In genomic region chr19:39970674-39971379, GRCh38 we compare ENCODE assay signal across 8 cellular contexts. TPM values are rescaled to one million over a fixed set of nuclear protein-coding genes. Genes with fewer than 3 reads are reported as not detected.
DNase-seq lines count a peak whose midpoint lies in the region; ATAC-seq and TF ChIP-seq lines count a peak whose summit lies in the region.

Gene PSMC4, plus strand, starts transcription at chr19:39971165. Its CDS starts 38 bp downstream, at chr19:39971203.

- TF ChIP-seq EP300 in Ishikawa (IDR thresholded peaks at IDR 0.05; ENCODE audit: borderline replicate concordance): no peak

- H3K4me2 ChIP-seq in PC-3 (ENCODE audit: low read length): peak within 1 kb of the TSS; percentile 97

- TF ChIP-seq RAD21 in Ishikawa (IDR thresholded peaks at IDR 0.05; ENCODE audit: low read depth): peak; percentile 49

- H3K36me3 ChIP-seq in PC-3 (ENCODE audit: low read depth, low read length): peaks cover 30% of the 10 kb centered on the region
- H3K36me3 ChIP-seq in mucosa of rectum (ENCODE audit: control insufficient read depth in 2 of 2, insufficient read depth in 2 of 2, low read length in 2 of 2): peaks cover 20 to 26% of the 10 kb centered on the region in 2 donors

- POLR2A ChIA-PET in PC-3 (lab: Charles Lee; ENCODE audit: unreplicated experiment): interaction anchor here (0.5 to 1.0 kb wide), 7 partner anchors 40 to 1261 kb away, joined by 3 to 4 read pairs (median 3); partner anchors contain the start of gene ZNF780A

- H3K27ac ChIP-seq in PC-3 (ENCODE audit: low read length): peak within 1 kb of the TSS; percentile 65
- H3K27ac ChIP-seq in mucosa of rectum (ENCODE audit: low read depth in 2 of 2, low read length in 2 of 2): peak within 1 kb of the TSS; percentile 92 to 93

- peak; percentile 99 for DNase-seq in DMS153 (lab: John Stamatoyannopoulos, UW)
- DNase-seq in PC-3: peak; percentile 97
- peak; percentile 99 for DNase-seq in activated T-cell treated with anti-CD3 and anti-CD28 coated beads, Interleukin-2, amount 50 U/mL, for 1 hour
- DNase-seq in epithelial cell of proximal tubule (ENCODE audit: low read depth): peak; percentile 94
- peak; percentile 97 to 98 for DNase-seq in stimulated activated CD8-positive, alpha-beta memory T cell treated with anti-CD3 and anti-CD28 coated beads, Interleukin-7, amount 100 ng/mL, for 1 hour (ENCODE audit: low read depth in 2 of 2)

- CTCF ChIA-PET in PC-3 (lab: Charles Lee): interaction anchor here (0.5 to 1.5 kb wide), 8 partner anchors 47 to 1431 kb away, joined by 3 to 11 read pairs (median 3); partner anchors contain the start of gene DYRK1B

- H3K9me2 ChIP-seq in PC-3 (replicated peaks; ENCODE audit: low read length): no peaks in the 10 kb centered on the region

- H3F3A ChIP-seq in PC-3 (ENCODE audit: low read length, unreplicated experiment): no peaks in the 10 kb centered on the region

- H2AFZ ChIP-seq in PC-3 (ENCODE audit: low read length): peak within 1 kb of the TSS; percentile 75

- ATAC-seq in GM21529 (IDR thresholded peaks at IDR 0.05; ENCODE audit: unreplicated experiment) (peak; percentile 93), PC-3 (peak; percentile 99)

- H3K4me3 ChIP-seq in PC-3 (ENCODE audit: low read length) (peak within 1 kb of the TSS; percentile 88), epithelial cell of proximal tubule (ENCODE audit: low read depth, low read length) (peak within 1 kb of the TSS; percentile 83), mucosa of rectum (ENCODE audit: low read length in 2 of 2) (peak within 1 kb of the TSS; percentile 91 to 92)

- H3K4me1 ChIP-seq in PC-3 (ENCODE audit: insufficient read depth, low read length): peaks cover 9% of the 10 kb centered on the region; the same call in 1 of the 2 replicates
- peaks cover 0 to 21% of the 10 kb centered on the region in 2 donors for H3K4me1 ChIP-seq in mucosa of rectum (ENCODE audit: control insufficient read depth in 2 of 2, insufficient read depth in 2 of 2, low read length in 2 of 2)

- H3K9ac ChIP-seq in PC-3 (ENCODE audit: low read length) (peak within 1 kb of the TSS; percentile 97), mucosa of rectum (ENCODE audit: low read depth in 1 of 2, low read length in 2 of 2) (peak within 1 kb of the TSS; percentile 96 to 98)

- no peaks in the 10 kb centered on the region for H3K9me3 ChIP-seq in PC-3 (ENCODE audit: low read length)
- H3K9me3 ChIP-seq in mucosa of rectum (ENCODE audit: control insufficient read depth in 2 of 2, low read length in 2 of 2): no peaks in the 10 kb centered on the region

- intact Hi-C loops in PC-3 (cut with micrococcal nuclease): loop anchor here (2.0 to 10.0 kb wide), 2 partner anchors 66 to 86 kb away; partner anchors contain the start of gene ZNF780B

- peaks cover 40% of the 10 kb centered on the region for H3K79me2 ChIP-seq in PC-3 (ENCODE audit: low read length)

- H3K27me3 ChIP-seq in PC-3 (ENCODE audit: low read length) (no peaks in the 10 kb centered on the region), mucosa of rectum (ENCODE audit: control insufficient read depth in 2 of 2, insufficient read depth in 2 of 2, low read length in 2 of 2) (no peaks in the 10 kb centered on the region)

- H4K20me1 ChIP-seq in PC-3 (ENCODE audit: low read length): no peaks in the 10 kb centered on the region

- TF ChIP-seq CTCF in PC-3 (conservative IDR thresholded peaks at IDR 0.05; ENCODE audit: low read depth, low read length) (peak; percentile 66), epithelial cell of proximal tubule (conservative IDR thresholded peaks at IDR 0.05; ENCODE audit: low read depth, low read length) (peak; percentile 79)

- no TSS peak for BruUV-seq in PC-3 (replicated peaks; lab: Mats Ljungman, UMichigan)

TF ChIP-seq in Ishikawa, 13 proteins besides CTCF, POLR2A, EP300 and RAD21:
- TF ChIP-seq MAX (IDR thresholded peaks at IDR 0.05) (peak; percentile 97), EGR1 (IDR thresholded peaks at IDR 0.05) (peak; percentile 65), TCF12 (IDR thresholded peaks at IDR 0.05; ENCODE audit: low read depth) (no peak), NFIC (IDR thresholded peaks at IDR 0.05) (0 out of 2 replicates have a peak, but pooled peaks have one; percentile 40), CREB1 (IDR thresholded peaks at IDR 0.05; ENCODE audit: low read depth) (peak; percentile 89), YY1 (IDR thresholded peaks at IDR 0.05; ENCODE audit: low read depth) (peak; percentile 83), ZBTB7A (IDR thresholded peaks at IDR 0.05; ENCODE audit: low read depth) (0 out of 2 replicates have a peak, but pooled peaks have one; percentile 45), USF1 (IDR thresholded peaks at IDR 0.05) (peak; percentile 54), CEBPB (IDR thresholded peaks at IDR 0.05) (no peak), TAF1 (IDR thresholded peaks at IDR 0.05; ENCODE audit: low read depth) (peak; percentile 89), TEAD4 (IDR thresholded peaks at IDR 0.05) (peak; percentile 23; the same call in 1 of the 2 replicates), FOXM1 (IDR thresholded peaks at IDR 0.05; ENCODE audit: borderline replicate concordance, low read depth) (no peak)
- TF ChIP-seq, protein P1, sequence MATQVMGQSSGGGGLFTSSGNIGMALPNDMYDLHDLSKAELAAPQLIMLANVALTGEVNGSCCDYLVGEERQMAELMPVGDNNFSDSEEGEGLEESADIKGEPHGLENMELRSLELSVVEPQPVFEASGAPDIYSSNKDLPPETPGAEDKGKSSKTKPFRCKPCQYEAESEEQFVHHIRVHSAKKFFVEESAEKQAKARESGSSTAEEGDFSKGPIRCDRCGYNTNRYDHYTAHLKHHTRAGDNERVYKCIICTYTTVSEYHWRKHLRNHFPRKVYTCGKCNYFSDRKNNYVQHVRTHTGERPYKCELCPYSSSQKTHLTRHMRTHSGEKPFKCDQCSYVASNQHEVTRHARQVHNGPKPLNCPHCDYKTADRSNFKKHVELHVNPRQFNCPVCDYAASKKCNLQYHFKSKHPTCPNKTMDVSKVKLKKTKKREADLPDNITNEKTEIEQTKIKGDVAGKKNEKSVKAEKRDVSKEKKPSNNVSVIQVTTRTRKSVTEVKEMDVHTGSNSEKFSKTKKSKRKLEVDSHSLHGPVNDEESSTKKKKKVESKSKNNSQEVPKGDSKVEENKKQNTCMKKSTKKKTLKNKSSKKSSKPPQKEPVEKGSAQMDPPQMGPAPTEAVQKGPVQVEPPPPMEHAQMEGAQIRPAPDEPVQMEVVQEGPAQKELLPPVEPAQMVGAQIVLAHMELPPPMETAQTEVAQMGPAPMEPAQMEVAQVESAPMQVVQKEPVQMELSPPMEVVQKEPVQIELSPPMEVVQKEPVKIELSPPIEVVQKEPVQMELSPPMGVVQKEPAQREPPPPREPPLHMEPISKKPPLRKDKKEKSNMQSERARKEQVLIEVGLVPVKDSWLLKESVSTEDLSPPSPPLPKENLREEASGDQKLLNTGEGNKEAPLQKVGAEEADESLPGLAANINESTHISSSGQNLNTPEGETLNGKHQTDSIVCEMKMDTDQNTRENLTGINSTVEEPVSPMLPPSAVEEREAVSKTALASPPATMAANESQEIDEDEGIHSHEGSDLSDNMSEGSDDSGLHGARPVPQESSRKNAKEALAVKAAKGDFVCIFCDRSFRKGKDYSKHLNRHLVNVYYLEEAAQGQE (IDR thresholded peaks at IDR 0.05; ENCODE audit: low read depth): no peak

RNA-seq across cellular contexts. Expression of gene PSMC4, which starts in this region (rescaled TPM):
- total RNA-seq in PC-3 (2014; rRNA removed) (241 and 258 TPM in 2 replicates), epithelial cell of proximal tubule (126 and 199 TPM in 2 replicates)

Comparison
In these comparisons a context has a peak if more than half of its experiments do, and no peak if none do; other contexts are left out.
1. Peak in every context shown above with its lines: DNase-seq, ATAC-seq, H3K4me3 ChIP-seq and H3K27ac ChIP-seq.